ENCODE assay signal across 9 cellular contexts in the genomic region with DNA sequence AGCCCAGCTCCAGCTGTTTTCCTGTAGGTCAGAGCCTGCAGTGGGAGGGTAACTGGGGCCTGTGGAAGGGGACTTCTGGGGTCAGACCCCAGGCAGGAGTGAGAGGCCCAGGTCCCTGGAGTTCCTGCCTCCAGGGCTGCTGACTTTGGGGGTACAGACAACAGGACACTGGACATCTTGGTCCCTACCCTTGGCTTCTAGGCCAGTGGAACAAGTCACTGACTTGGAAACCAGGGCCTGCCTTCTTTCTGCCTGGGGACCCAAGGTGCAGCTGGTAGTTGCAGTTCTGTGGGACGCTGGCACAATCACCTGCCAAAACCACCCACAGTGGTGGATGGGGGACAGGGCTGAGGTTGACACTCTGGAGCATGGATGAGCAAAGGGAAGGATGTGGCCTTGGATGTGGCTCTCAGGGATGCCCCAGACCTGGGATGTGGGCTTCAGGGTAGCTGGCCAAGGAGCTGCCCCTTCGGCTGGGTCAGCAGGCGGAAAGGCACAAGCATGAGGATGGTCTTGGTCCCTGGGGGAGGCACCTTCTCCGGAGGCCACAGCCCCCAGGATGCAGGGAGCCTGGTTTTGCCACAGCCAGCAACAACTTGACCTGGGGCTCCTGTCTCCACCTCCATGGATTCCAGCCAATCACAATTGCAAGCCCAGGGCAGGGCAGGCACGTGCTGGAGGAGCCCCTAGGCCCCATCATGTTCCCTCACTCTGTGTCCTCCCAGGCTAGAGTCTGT. TPM values are rescaled to one million over a fixed set of nuclear protein-coding genes. Genes with fewer than 3 reads are reported as not detected.
A peak's percentile ranks its signal among the peaks of the same experiment; 100 is the strongest.
DNase-seq lines count a peak whose midpoint lies in the region; ATAC-seq and TF ChIP-seq lines count a peak whose summit lies in the region.
"Had no signal": no experiment of that assay in that cellular context is flagged by ENCODE, and none has a peak within 500 bp of the region (broad histone marks: within the 10 kb centered on the region; RNA-seq: fewer than 3 reads in every experiment).

No MANE protein-coding gene starts in this region.

- H3K9me3 ChIP-seq in endocrine pancreas (ENCODE audit: control insufficient read depth, low read length), result no peaks in the 10 kb centered on the region
- no peaks in the 10 kb centered on the region for H3K9me3 ChIP-seq in neuron (ENCODE audit: low read length)
- H3K9me3 ChIP-seq: mucosa of descending colon had no signal

- H3K9ac ChIP-seq in endocrine pancreas (ENCODE audit: control insufficient read depth, insufficient read depth, low read length), result peak overlapping the region; percentile 85

- ATAC-seq in GM18870 (IDR thresholded peaks at IDR 0.05; ENCODE audit: unreplicated experiment), result no peak

- no TSS peak for BruUV-seq in Calu3 (replicated peaks; lab: Mats Ljungman, UMichigan)

- CTCF ChIA-PET in Calu3 (lab: Charles Lee), result interaction anchor here (0.6 kb wide), 1 partner anchor 66 kb away, joined by 8 read pairs; no protein-coding TSS in a partner anchor

- no peak overlapping the region for H2AFZ ChIP-seq in neuron (ENCODE audit: low read depth, low read length)

- no peak for TF ChIP-seq CTCF in Calu3 (IDR thresholded peaks at IDR 0.05; ENCODE audit: unreplicated experiment)

- H3K27ac Mint-ChIP-seq in Calu3 (ENCODE audit: unreplicated experiment), result peak overlapping the region; percentile 78

- H3K36me3 Mint-ChIP-seq in Calu3 (ENCODE audit: insufficient read depth, unreplicated experiment), result peaks cover 64% of the 10 kb centered on the region

- no peaks in the 10 kb centered on the region for H3K27me3 Mint-ChIP-seq in Calu3 (ENCODE audit: unreplicated experiment)

- H3K4me3 Mint-ChIP-seq in Calu3 (ENCODE audit: low read depth, unreplicated experiment), result peak overlapping the region; percentile 79

- peaks cover 8% of the 10 kb centered on the region for H3K4me1 Mint-ChIP-seq in Calu3 (ENCODE audit: low read depth, unreplicated experiment)

- DNase-seq in Calu3 (peak; percentile 19), NCI-H69 (lab: John Stamatoyannopoulos, UW) (peak; percentile 31), SW 1271 (lab: John Stamatoyannopoulos, UW) (no peak), medulla oblongata (ENCODE audit: extremely low spot score) (no peak), SW480 (ENCODE audit: low spot score) (no peak)

- intact Hi-C loops in Calu3 (cut with micrococcal nuclease; ENCODE audit: unreplicated experiment), result loop anchor here (5.0 kb wide), 1 partner anchor 167 kb away; a partner anchor contains a TSS

- H3K4me1 ChIP-seq in endocrine pancreas (ENCODE audit: control insufficient read depth, insufficient read depth, low read length) (no peaks in the 10 kb centered on the region), neuron (ENCODE audit: insufficient read depth, low read length) (peaks cover 28% of the 10 kb centered on the region)

- H3K4me3 ChIP-seq in endocrine pancreas (ENCODE audit: control insufficient read depth, insufficient read depth, low read length) (peak overlapping the region; percentile 29), neuron (ENCODE audit: low read length) (peak overlapping the region; percentile 37)

- H3K27me3 ChIP-seq in endocrine pancreas (ENCODE audit: control insufficient read depth, insufficient read depth, low read length), result no peaks in the 10 kb centered on the region
- no peaks in the 10 kb centered on the region for H3K27me3 ChIP-seq in neuron (ENCODE audit: insufficient read depth, low read length)

- H3K9me3 Mint-ChIP-seq in Calu3 (ENCODE audit: low read depth, unreplicated experiment), result peaks cover 1% of the 10 kb centered on the region

- H3K36me3 ChIP-seq in endocrine pancreas (ENCODE audit: control insufficient read depth, insufficient read depth, low read length) (no peaks in the 10 kb centered on the region), neuron (ENCODE audit: insufficient read depth, low read length) (peaks cover 27% of the 10 kb centered on the region)

RNA-seq across cellular contexts. Expression of a gene that starts 5.8 kb away (rescaled TPM):
- total RNA-seq in Calu3 (2022), result 37.8 and 40.0 TPM in 2 replicates

RNA-seq across cellular contexts. Expression of a gene that starts 5.9 kb away (rescaled TPM):
- 39.4 and 39.9 TPM in 2 replicates for total RNA-seq in Calu3 (2022)

Comparison
In these comparisons a context has a peak if more than half of its experiments do, and no peak if none do; other contexts are left out.
1. DNase-seq: peak in Calu3 (single experiment) and NCI-H69 (single experiment); none in SW 1271 (0 of 2), medulla oblongata (single experiment) and SW480 (single experiment).